Comparison of ENCODE assay signal across 1 cellular context in the genomic region with DNA sequence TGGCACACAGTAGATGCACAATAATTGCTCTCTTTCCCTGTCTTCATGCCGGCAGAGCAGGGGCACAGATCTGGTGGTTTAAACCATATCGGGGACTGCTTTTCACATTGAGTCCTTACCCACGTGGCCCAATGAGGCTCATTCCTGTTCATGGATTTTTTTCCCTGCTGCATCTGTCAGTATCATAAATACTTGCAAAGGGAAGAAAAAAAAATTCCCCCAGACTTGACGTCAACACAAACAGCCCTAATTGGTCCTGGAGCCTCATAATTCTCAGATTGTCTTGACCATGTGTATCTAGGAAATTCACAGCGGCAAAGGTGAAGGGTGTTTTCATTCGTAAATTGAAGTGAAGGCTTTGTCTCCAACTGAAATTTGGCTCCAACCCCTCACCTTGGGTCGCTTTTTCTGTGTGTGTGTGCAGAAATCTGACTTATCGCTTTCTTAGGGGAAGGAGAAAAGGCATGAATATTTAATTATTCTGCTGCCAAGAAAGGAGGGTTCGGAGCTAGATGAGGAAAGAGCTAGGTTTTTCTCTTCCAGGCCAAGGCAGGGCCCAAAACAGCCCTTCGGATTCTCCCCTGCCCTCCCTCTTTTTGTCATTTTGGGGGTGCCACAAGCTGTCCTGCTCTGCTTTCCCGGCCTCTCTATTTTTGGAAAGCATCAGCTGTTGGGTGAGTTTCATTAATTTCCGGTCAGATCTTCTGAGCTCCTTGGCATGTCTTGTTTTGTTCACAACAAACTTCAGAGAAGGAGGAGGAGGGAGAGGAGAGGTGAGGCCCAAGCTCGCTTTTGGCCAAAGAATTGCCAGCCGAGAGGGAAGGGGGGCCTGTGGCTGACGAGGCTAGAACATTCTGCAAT.
TF ChIP-seq lines count a peak whose summit lies in the region.

No MANE protein-coding gene starts in this region.

TF ChIP-seq in SK-N-SH treated with all-trans-retinoic acid at 6 μM for 48 hours, 23 proteins besides CTCF, POLR2A, EP300 and RAD21:
- TF ChIP-seq, protein P1, sequence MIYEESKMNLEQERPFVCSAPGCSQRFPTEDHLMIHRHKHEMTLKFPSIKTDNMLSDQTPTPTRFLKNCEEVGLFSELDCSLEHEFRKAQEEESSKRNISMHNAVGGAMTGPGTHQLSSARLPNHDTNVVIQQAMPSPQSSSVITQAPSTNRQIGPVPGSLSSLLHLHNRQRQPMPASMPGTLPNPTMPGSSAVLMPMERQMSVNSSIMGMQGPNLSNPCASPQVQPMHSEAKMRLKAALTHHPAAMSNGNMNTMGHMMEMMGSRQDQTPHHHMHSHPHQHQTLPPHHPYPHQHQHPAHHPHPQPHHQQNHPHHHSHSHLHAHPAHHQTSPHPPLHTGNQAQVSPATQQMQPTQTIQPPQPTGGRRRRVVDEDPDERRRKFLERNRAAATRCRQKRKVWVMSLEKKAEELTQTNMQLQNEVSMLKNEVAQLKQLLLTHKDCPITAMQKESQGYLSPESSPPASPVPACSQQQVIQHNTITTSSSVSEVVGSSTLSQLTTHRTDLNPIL (CRISPR knock-in tag; IDR thresholded peaks at IDR 0.05; ENCODE audit: low read depth) = no peak
- TF ChIP-seq, protein P2, sequence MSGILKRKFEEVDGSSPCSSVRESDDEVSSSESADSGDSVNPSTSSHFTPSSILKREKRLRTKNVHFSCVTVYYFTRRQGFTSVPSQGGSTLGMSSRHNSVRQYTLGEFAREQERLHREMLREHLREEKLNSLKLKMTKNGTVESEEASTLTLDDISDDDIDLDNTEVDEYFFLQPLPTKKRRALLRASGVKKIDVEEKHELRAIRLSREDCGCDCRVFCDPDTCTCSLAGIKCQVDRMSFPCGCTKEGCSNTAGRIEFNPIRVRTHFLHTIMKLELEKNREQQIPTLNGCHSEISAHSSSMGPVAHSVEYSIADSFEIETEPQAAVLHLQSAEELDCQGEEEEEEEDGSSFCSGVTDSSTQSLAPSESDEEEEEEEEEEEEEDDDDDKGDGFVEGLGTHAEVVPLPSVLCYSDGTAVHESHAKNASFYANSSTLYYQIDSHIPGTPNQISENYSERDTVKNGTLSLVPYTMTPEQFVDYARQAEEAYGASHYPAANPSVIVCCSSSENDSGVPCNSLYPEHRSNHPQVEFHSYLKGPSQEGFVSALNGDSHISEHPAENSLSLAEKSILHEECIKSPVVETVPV (CRISPR knock-in tag; IDR thresholded peaks at IDR 0.05) = no peak
- TF ChIP-seq BACH2 (CRISPR knock-in tag; IDR thresholded peaks at IDR 0.05; ENCODE audit: borderline replicate concordance) (no peak), ZNF70 (CRISPR knock-in tag; IDR thresholded peaks at IDR 0.05) (no peak), ISL1 (CRISPR knock-in tag; IDR thresholded peaks at IDR 0.05) (no peak), ARNTL (CRISPR knock-in tag; IDR thresholded peaks at IDR 0.05; ENCODE audit: borderline replicate concordance, low read depth) (no peak), TCF4 (CRISPR knock-in tag; IDR thresholded peaks at IDR 0.05; ENCODE audit: borderline replicate concordance) (no peak), RARB (CRISPR knock-in tag; IDR thresholded peaks at IDR 0.05) (no peak)
- TF ChIP-seq, protein P3, sequence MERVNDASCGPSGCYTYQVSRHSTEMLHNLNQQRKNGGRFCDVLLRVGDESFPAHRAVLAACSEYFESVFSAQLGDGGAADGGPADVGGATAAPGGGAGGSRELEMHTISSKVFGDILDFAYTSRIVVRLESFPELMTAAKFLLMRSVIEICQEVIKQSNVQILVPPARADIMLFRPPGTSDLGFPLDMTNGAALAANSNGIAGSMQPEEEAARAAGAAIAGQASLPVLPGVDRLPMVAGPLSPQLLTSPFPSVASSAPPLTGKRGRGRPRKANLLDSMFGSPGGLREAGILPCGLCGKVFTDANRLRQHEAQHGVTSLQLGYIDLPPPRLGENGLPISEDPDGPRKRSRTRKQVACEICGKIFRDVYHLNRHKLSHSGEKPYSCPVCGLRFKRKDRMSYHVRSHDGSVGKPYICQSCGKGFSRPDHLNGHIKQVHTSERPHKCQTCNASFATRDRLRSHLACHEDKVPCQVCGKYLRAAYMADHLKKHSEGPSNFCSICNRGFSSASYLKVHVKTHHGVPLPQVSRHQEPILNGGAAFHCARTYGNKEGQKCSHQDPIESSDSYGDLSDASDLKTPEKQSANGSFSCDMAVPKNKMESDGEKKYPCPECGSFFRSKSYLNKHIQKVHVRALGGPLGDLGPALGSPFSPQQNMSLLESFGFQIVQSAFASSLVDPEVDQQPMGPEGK (CRISPR knock-in tag; IDR thresholded peaks at IDR 0.05; ENCODE audit: borderline replicate concordance) = no peak
- TF ChIP-seq, protein P4, sequence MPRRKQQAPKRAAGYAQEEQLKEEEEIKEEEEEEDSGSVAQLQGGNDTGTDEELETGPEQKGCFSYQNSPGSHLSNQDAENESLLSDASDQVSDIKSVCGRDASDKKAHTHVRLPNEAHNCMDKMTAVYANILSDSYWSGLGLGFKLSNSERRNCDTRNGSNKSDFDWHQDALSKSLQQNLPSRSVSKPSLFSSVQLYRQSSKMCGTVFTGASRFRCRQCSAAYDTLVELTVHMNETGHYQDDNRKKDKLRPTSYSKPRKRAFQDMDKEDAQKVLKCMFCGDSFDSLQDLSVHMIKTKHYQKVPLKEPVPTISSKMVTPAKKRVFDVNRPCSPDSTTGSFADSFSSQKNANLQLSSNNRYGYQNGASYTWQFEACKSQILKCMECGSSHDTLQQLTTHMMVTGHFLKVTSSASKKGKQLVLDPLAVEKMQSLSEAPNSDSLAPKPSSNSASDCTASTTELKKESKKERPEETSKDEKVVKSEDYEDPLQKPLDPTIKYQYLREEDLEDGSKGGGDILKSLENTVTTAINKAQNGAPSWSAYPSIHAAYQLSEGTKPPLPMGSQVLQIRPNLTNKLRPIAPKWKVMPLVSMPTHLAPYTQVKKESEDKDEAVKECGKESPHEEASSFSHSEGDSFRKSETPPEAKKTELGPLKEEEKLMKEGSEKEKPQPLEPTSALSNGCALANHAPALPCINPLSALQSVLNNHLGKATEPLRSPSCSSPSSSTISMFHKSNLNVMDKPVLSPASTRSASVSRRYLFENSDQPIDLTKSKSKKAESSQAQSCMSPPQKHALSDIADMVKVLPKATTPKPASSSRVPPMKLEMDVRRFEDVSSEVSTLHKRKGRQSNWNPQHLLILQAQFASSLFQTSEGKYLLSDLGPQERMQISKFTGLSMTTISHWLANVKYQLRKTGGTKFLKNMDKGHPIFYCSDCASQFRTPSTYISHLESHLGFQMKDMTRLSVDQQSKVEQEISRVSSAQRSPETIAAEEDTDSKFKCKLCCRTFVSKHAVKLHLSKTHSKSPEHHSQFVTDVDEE (CRISPR knock-in tag; IDR thresholded peaks at IDR 0.05) = no peak
